Comparison of ENCODE assay signal across 10 cellular contexts in genomic region chr15:25846377-25846776, GRCh38. TPM values are rescaled to one million over a fixed set of nuclear protein-coding genes. Genes with fewer than 3 reads are reported as not detected.
A peak's percentile ranks its signal among the peaks of the same experiment; 100 is the strongest.
DNase-seq lines count a peak whose midpoint lies in the region; ATAC-seq and TF ChIP-seq lines count a peak whose summit lies in the region.
"Had no signal": no experiment of that assay in that cellular context is flagged by ENCODE, and none has a peak within 500 bp of the region (broad histone marks: within the 10 kb centered on the region; RNA-seq: fewer than 3 reads in every experiment).

No MANE protein-coding gene starts in this region.

- peaks cover 5% of the 10 kb centered on the region for H3K36me3 Mint-ChIP-seq in stimulated activated effector memory CD8-positive, alpha-beta T cell treated with anti-CD3 and anti-CD28 coated beads, Interleukin-12 subunit alpha, Interleukin-12 subunit beta, amount 100 ng/mL, for 72 hours

- H3K4me1 Mint-ChIP-seq in stimulated activated effector memory CD8-positive, alpha-beta T cell treated with anti-CD3 and anti-CD28 coated beads, Interleukin-12 subunit alpha, Interleukin-12 subunit beta, amount 100 ng/mL, for 72 hours: peaks cover 54% of the 10 kb centered on the region

- no peaks in the 10 kb centered on the region for H3K9me3 Mint-ChIP-seq in stimulated activated effector memory CD8-positive, alpha-beta T cell treated with anti-CD3 and anti-CD28 coated beads, Interleukin-12 subunit alpha, Interleukin-12 subunit beta, amount 100 ng/mL, for 72 hours

- peak in 3 of 5 experiments; percentile 31 to 81 (median 43) for DNase-seq in T-helper 2 cell
- DNase-seq in activated T-cell treated with anti-CD3 and anti-CD28 coated beads for 4 hours: peak; percentile 60
- DNase-seq in effector memory CD4-positive, alpha-beta T cell: peak in 2 of 3 donors; percentile 35 to 39
- no peak for DNase-seq in stimulated activated effector memory CD8-positive, alpha-beta T cell treated with anti-CD3 and anti-CD28 coated beads, Interleukin-12 subunit alpha, Interleukin-12 subunit beta, amount 100 ng/mL, for 72 hours (ENCODE audit: low spot score in 2 of 2)
- DNase-seq in midbrain (lab: John Stamatoyannopoulos, UW): no peak
- no peak for DNase-seq in A172 (ENCODE audit: low spot score)
- DNase-seq in testis: no peak
- DNase-seq: left ventricle myocardium superior, NCI-H2029 treated with DMSO at 0.1 percent for 48 hours, PC-9 had no signal

- H3K4me1 ChIP-seq in effector memory CD4-positive, alpha-beta T cell (ENCODE audit: control insufficient read depth, insufficient read depth, low read length, poor library complexity, severe bottlenecking): peaks cover 46% of the 10 kb centered on the region
- peaks cover 3% of the 10 kb centered on the region for H3K4me1 ChIP-seq in testis

- peak overlapping the region; percentile 34 for H3K4me3 Mint-ChIP-seq in stimulated activated effector memory CD8-positive, alpha-beta T cell treated with anti-CD3 and anti-CD28 coated beads, Interleukin-12 subunit alpha, Interleukin-12 subunit beta, amount 100 ng/mL, for 72 hours

- no peak overlapping the region for H3K4me3 ChIP-seq in effector memory CD4-positive, alpha-beta T cell (ENCODE audit: insufficient read depth, low read depth, low read length, poor library complexity, severe bottlenecking)
- no peak overlapping the region for H3K4me3 ChIP-seq in testis
- H3K4me3 ChIP-seq: PC-9 had no signal

- peak overlapping the region; percentile 54 for H3K27ac Mint-ChIP-seq in stimulated activated effector memory CD8-positive, alpha-beta T cell treated with anti-CD3 and anti-CD28 coated beads, Interleukin-12 subunit alpha, Interleukin-12 subunit beta, amount 100 ng/mL, for 72 hours

- TF ChIP-seq CTCF in testis (IDR thresholded peaks at IDR 0.05): no peak

- TF ChIP-seq POLR2A in testis (IDR thresholded peaks at IDR 0.05): no peak

- intact Hi-C loops in testis (cut with DNase I; ENCODE audit: low total_unique reads): loop anchor here (5.0 kb wide), 1 partner anchor 109 kb away; no protein-coding TSS in a partner anchor

- H3K9me3 ChIP-seq in effector memory CD4-positive, alpha-beta T cell (ENCODE audit: control insufficient read depth, low read length): no peaks in the 10 kb centered on the region
- H3K9me3 ChIP-seq in testis: no peaks in the 10 kb centered on the region

- peak; percentile 61 for ATAC-seq in stimulated activated effector memory CD8-positive, alpha-beta T cell treated with anti-CD3 and anti-CD28 coated beads, Interleukin-12 subunit alpha, Interleukin-12 subunit beta, amount 100 ng/mL, for 72 hours
- ATAC-seq: left ventricle myocardium superior had no signal

- WGBS in testis, 2 donors: 77 to 84% methylated on average over 7 of the region's 7 CpGs

- H3K27ac ChIP-seq in effector memory CD4-positive, alpha-beta T cell (ENCODE audit: insufficient read depth, low read length, poor library complexity, severe bottlenecking): peak overlapping the region; percentile 30
- no peak overlapping the region for H3K27ac ChIP-seq in testis
- H3K27ac ChIP-seq: PC-9 had no signal

- no peaks in the 10 kb centered on the region for H3K27me3 ChIP-seq in effector memory CD4-positive, alpha-beta T cell (replicated peaks; ENCODE audit: control insufficient read depth, insufficient read depth, low read length, poor library complexity, severe bottlenecking)
- no peaks in the 10 kb centered on the region for H3K27me3 ChIP-seq in testis

- no peaks in the 10 kb centered on the region for H3K36me3 ChIP-seq in effector memory CD4-positive, alpha-beta T cell (ENCODE audit: control insufficient read depth, insufficient read depth, low read length)
- H3K36me3 ChIP-seq in testis (ENCODE audit: low read depth, missing control alignments): no peaks in the 10 kb centered on the region

RNA-seq across cellular contexts. Expression of gene ATP10A, which starts 16.8 kb away (rescaled TPM):
- not detected in 2 replicates for total RNA-seq in A172 (2014; rRNA removed; shearing (Covaris generic))
- total RNA-seq in testis: 10 to 100 TPM; 22.8 to 26.5 TPM
- 13.6 TPM for polyA plus RNA-seq in testis (ENCODE audit: insufficient read depth, low read depth, low replicate concordance)
- total RNA-seq: PC-9 had no signal

Comparison
In these comparisons a context has a peak if more than half of its experiments do, and no peak if none do; other contexts are left out.
1. DNase-seq: peak in T-helper 2 cell (3 of 5), activated T-cell treated with anti-CD3 and anti-CD28 coated beads for 4 hours (single experiment) and effector memory CD4-positive, alpha-beta T cell (2 of 3); none in stimulated activated effector memory CD8-positive, alpha-beta T cell treated with anti-CD3 and anti-CD28 coated beads, Interleukin-12 subunit alpha, Interleukin-12 subunit beta, amount 100 ng/mL, for 72 hours (0 of 2), midbrain (single experiment), A172 (single experiment) and testis (single experiment).
2. RNA of gene ATP10A, which starts 16.8 kb away (total RNA-seq): 22.8 to 26.5 TPM in testis; not detected in A172; every median in the first group is over 10 times any median in the second.